ENCODE assay signal across 10 cellular contexts in genomic region chr19:41311613-41312012, GRCh38. TPM values are rescaled to one million over a fixed set of nuclear protein-coding genes. Genes with fewer than 3 reads are reported as not detected.
A peak's percentile ranks its signal among the peaks of the same experiment; 100 is the strongest.
DNase-seq lines count a peak whose midpoint lies in the region; ATAC-seq and TF ChIP-seq lines count a peak whose summit lies in the region.
"Had no signal": no experiment of that assay in that cellular context is flagged by ENCODE, and none has a peak within 500 bp of the region (broad histone marks: within the 10 kb centered on the region; RNA-seq: fewer than 3 reads in every experiment).

No MANE protein-coding gene starts in this region.

- H3K27ac ChIP-seq in cardiac muscle cell (peak overlapping the region; percentile 99), right atrium auricular region (no peak overlapping the region), vagina (peak overlapping the region; percentile 94)

- no peaks in the 10 kb centered on the region for H3K9me3 Mint-ChIP-seq in activated B cell treated with CpG ODN at 0.5 μM for 24 hours

- ATAC-seq in activated B cell treated with CpG ODN at 0.5 μM for 24 hours (ENCODE audit: low read depth): no peak
- no peak for ATAC-seq in HG02678 (IDR thresholded peaks at IDR 0.05; ENCODE audit: unreplicated experiment)

- H3K4me1 Mint-ChIP-seq in activated B cell treated with CpG ODN at 0.5 μM for 24 hours: peaks cover 63% of the 10 kb centered on the region

- TF ChIP-seq POLR2A in vagina (IDR thresholded peaks at IDR 0.05): no peak

- H3K36me3 ChIP-seq in cardiac muscle cell (peaks cover 22% of the 10 kb centered on the region), right atrium auricular region (peaks cover 43% of the 10 kb centered on the region), vagina (peaks cover 0 to 40% of the 10 kb centered on the region in 2 donors)

- H3K4me3 Mint-ChIP-seq in activated B cell treated with CpG ODN at 0.5 μM for 24 hours: peak overlapping the region; percentile 99

- peak overlapping the region; percentile 62 for H3K27ac Mint-ChIP-seq in activated B cell treated with CpG ODN at 0.5 μM for 24 hours

- intact Hi-C loops in activated B cell treated with CpG ODN at 0.5 μM for 24 hours (cut with micrococcal nuclease): no loop called here
- intact Hi-C loops in vagina (cut with DNase I): no loop called here

- no peaks in the 10 kb centered on the region for H3K9me3 ChIP-seq in cardiac muscle cell (ENCODE audit: low read depth)
- H3K9me3 ChIP-seq in right atrium auricular region: no peaks in the 10 kb centered on the region
- H3K9me3 ChIP-seq in vagina: no peaks in the 10 kb centered on the region

- H3K4me1 ChIP-seq in cardiac muscle cell (ENCODE audit: low read depth) (peaks cover 9% of the 10 kb centered on the region), right atrium auricular region (peaks cover 0 to 37% of the 10 kb centered on the region in 2 donors), vagina (peaks cover 40% of the 10 kb centered on the region)

- H3K27me3 ChIP-seq in cardiac muscle cell: no peaks in the 10 kb centered on the region
- H3K27me3 ChIP-seq in right atrium auricular region: no peaks in the 10 kb centered on the region
- H3K27me3 ChIP-seq in vagina: no peaks in the 10 kb centered on the region

- TF ChIP-seq CTCF in cardiac muscle cell (IDR thresholded peaks at IDR 0.05; ENCODE audit: low read depth, low read length): no peak
- TF ChIP-seq CTCF in right atrium auricular region (IDR thresholded peaks at IDR 0.05): no peak
- no peak for TF ChIP-seq CTCF in activated B cell treated with CpG ODN at 0.5 μM for 24 hours (IDR thresholded peaks at IDR 0.05)
- no peak for TF ChIP-seq CTCF in vagina (IDR thresholded peaks at IDR 0.05)

- peaks cover 62% of the 10 kb centered on the region for H3K36me3 Mint-ChIP-seq in activated B cell treated with CpG ODN at 0.5 μM for 24 hours (ENCODE audit: low read depth)

- H3K27me3 Mint-ChIP-seq in activated B cell treated with CpG ODN at 0.5 μM for 24 hours: no peaks in the 10 kb centered on the region

- no peak for DNase-seq in cardiac muscle cell (ENCODE audit: low read depth in 1 of 2, low spot score in 1 of 2)
- DNase-seq in right atrium auricular region (ENCODE audit: low spot score): no peak
- no peak for DNase-seq in activated B cell treated with CpG ODN at 0.5 μM for 24 hours
- DNase-seq in iris pigment epithelial cell (ENCODE audit: low read depth): peak; percentile 36
- DNase-seq in vagina (ENCODE audit: extremely low spot score in 2 of 2): no peak
- DNase-seq in NCI-H187 (lab: John Stamatoyannopoulos, UW): no peak
- no peak for DNase-seq in pons (ENCODE audit: low spot score)
- DNase-seq: effector CD8-positive, alpha-beta T cell; Right ventricle myocardium superior had no signal

- POLR2A ChIA-PET in activated B cell treated with CpG ODN at 0.5 μM for 24 hours (lab: Charles Lee): interaction anchor here (0.6 to 7.4 kb wide), 3 partner anchors 40 to 782 kb away, joined by 3 to 76 read pairs (median 3); no protein-coding TSS in a partner anchor

- H3K4me3 ChIP-seq in cardiac muscle cell: no peak overlapping the region
- no peak overlapping the region for H3K4me3 ChIP-seq in right atrium auricular region
- no peak overlapping the region for H3K4me3 ChIP-seq in vagina

- CTCF ChIA-PET in activated B cell treated with CpG ODN at 0.5 μM for 24 hours (lab: Charles Lee): no interaction called here

RNA-seq across cellular contexts. Expression of gene CCDC97, which starts 1.6 kb away (rescaled TPM):
- total RNA-seq in cardiac muscle cell: 24.6 and 25.2 TPM in 2 replicates
- polyA plus RNA-seq in cardiac muscle cell: 29.7 and 32.4 TPM in 2 replicates
- 10 to 100 TPM in 1 of 2 donors, 1 to 10 TPM in 1; 8.1 to 16.2 TPM for total RNA-seq in right atrium auricular region
- total RNA-seq in activated B cell treated with CpG ODN at 0.5 μM for 24 hours: 61.7 and 65.3 TPM in 2 replicates
- 16.9 TPM for total RNA-seq in vagina

RNA-seq across cellular contexts. Expression of gene TGFB1, which starts 42.1 kb away (rescaled TPM):
- total RNA-seq in cardiac muscle cell (19.4 and 32.6 TPM in 2 replicates), right atrium auricular region (10 to 100 TPM; 17.6 to 33.7 TPM), activated B cell treated with CpG ODN at 0.5 μM for 24 hours (80.7 and 88.5 TPM in 2 replicates), vagina (53.3 TPM)
- 34.8 and 52.3 TPM in 2 replicates for polyA plus RNA-seq in cardiac muscle cell

RNA-seq across cellular contexts. Expression of gene HNRNPUL1, which starts 47.4 kb away (rescaled TPM):
- total RNA-seq in cardiac muscle cell: 159 and 195 TPM in 2 replicates
- 148 and 216 TPM in 2 replicates for polyA plus RNA-seq in cardiac muscle cell
- total RNA-seq in right atrium auricular region: 100 to 1,000 TPM in 1 of 2 donors, 10 to 100 TPM in 1; 88.8 to 109 TPM
- 235 and 244 TPM in 2 replicates for total RNA-seq in activated B cell treated with CpG ODN at 0.5 μM for 24 hours
- 116 TPM for total RNA-seq in vagina

RNA-seq across cellular contexts. Expression of gene B9D2, which starts 52.3 kb away (rescaled TPM):
- total RNA-seq in cardiac muscle cell (5.3 and 7.8 TPM in 2 replicates), right atrium auricular region (1 to 10 TPM; 1.9 to 3.8 TPM), activated B cell treated with CpG ODN at 0.5 μM for 24 hours (11.7 and 14.2 TPM in 2 replicates), vagina (not detected)
- polyA plus RNA-seq in cardiac muscle cell: 10.8 and 10.9 TPM in 2 replicates

Comparison
In these comparisons a context has a peak if more than half of its experiments do, and no peak if none do; other contexts are left out.
1. H3K27ac ChIP-seq: peak in cardiac muscle cell (single experiment) and vagina (single experiment); none in right atrium auricular region (0 of 2).